ENCODE assay signal across 1 cellular context in the genomic region with DNA sequence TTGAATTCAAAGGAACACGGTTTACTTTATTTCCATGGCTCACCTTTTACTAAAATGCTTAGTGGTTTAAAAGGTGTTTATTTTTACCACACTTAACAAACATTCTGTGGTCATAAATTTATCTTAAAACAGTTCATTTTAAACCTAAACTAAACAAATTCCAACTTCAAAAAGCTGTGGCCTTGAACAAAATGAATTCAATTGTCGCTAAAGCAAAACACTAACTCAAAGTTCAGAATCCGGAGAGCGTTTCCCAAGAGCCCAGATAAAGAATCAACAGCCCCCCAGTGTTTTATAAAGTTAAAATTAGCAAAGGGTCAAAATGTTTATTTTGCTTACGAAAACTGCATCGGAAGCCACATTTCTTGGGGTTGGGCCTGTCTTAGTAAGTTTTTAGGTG.
TF ChIP-seq lines count a peak whose summit lies in the region.

No MANE protein-coding gene starts in this region.

TF ChIP-seq in K562, 482 proteins besides CTCF, POLR2A, EP300 and RAD21 (continued from another document):
- TF ChIP-seq, protein P1, sequence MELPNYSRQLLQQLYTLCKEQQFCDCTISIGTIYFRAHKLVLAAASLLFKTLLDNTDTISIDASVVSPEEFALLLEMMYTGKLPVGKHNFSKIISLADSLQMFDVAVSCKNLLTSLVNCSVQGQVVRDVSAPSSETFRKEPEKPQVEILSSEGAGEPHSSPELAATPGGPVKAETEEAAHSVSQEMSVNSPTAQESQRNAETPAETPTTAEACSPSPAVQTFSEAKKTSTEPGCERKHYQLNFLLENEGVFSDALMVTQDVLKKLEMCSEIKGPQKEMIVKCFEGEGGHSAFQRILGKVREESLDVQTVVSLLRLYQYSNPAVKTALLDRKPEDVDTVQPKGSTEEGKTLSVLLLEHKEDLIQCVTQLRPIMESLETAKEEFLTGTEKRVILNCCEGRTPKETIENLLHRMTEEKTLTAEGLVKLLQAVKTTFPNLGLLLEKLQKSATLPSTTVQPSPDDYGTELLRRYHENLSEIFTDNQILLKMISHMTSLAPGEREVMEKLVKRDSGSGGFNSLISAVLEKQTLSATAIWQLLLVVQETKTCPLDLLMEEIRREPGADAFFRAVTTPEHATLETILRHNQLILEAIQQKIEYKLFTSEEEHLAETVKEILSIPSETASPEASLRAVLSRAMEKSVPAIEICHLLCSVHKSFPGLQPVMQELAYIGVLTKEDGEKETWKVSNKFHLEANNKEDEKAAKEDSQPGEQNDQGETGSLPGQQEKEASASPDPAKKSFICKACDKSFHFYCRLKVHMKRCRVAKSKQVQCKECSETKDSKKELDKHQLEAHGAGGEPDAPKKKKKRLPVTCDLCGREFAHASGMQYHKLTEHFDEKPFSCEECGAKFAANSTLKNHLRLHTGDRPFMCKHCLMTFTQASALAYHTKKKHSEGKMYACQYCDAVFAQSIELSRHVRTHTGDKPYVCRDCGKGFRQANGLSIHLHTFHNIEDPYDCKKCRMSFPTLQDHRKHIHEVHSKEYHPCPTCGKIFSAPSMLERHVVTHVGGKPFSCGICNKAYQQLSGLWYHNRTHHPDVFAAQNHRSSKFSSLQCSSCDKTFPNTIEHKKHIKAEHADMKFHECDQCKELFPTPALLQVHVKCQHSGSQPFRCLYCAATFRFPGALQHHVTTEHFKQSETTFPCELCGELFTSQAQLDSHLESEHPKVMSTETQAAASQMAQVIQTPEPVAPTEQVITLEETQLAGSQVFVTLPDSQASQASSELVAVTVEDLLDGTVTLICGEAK (IDR thresholded peaks at IDR 0.05) = peak; percentile 11; the same call in 1 of the 2 replicates
- TF ChIP-seq, protein P1 (CRISPR knock-in tag; IDR thresholded peaks at IDR 0.05) = no peak
- 0 out of 2 replicates have a peak, but pooled peaks have one; percentile 14 for TF ChIP-seq NFRKB (IDR thresholded peaks at IDR 0.05; ENCODE audit: low read depth)
- TF ChIP-seq, protein P2, sequence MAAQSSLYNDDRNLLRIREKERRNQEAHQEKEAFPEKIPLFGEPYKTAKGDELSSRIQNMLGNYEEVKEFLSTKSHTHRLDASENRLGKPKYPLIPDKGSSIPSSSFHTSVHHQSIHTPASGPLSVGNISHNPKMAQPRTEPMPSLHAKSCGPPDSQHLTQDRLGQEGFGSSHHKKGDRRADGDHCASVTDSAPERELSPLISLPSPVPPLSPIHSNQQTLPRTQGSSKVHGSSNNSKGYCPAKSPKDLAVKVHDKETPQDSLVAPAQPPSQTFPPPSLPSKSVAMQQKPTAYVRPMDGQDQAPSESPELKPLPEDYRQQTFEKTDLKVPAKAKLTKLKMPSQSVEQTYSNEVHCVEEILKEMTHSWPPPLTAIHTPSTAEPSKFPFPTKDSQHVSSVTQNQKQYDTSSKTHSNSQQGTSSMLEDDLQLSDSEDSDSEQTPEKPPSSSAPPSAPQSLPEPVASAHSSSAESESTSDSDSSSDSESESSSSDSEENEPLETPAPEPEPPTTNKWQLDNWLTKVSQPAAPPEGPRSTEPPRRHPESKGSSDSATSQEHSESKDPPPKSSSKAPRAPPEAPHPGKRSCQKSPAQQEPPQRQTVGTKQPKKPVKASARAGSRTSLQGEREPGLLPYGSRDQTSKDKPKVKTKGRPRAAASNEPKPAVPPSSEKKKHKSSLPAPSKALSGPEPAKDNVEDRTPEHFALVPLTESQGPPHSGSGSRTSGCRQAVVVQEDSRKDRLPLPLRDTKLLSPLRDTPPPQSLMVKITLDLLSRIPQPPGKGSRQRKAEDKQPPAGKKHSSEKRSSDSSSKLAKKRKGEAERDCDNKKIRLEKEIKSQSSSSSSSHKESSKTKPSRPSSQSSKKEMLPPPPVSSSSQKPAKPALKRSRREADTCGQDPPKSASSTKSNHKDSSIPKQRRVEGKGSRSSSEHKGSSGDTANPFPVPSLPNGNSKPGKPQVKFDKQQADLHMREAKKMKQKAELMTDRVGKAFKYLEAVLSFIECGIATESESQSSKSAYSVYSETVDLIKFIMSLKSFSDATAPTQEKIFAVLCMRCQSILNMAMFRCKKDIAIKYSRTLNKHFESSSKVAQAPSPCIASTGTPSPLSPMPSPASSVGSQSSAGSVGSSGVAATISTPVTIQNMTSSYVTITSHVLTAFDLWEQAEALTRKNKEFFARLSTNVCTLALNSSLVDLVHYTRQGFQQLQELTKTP (IDR thresholded peaks at IDR 0.05; ENCODE audit: low read depth in 1 of 2, partially characterized antibody in 2 of 2) = peak in 1 of 2 experiments; percentile 10
- peak; percentile 12 for TF ChIP-seq KDM5B (IDR thresholded peaks at IDR 0.05; ENCODE audit: insufficient replicate concordance, low read depth, low read length)
- peak; percentile 40 for TF ChIP-seq ZNF507 (tag; conservative IDR thresholded peaks at IDR 0.05)
- TF ChIP-seq ZNF140 (CRISPR knock-in tag; IDR thresholded peaks at IDR 0.05) = no peak
- TF ChIP-seq, protein P3, sequence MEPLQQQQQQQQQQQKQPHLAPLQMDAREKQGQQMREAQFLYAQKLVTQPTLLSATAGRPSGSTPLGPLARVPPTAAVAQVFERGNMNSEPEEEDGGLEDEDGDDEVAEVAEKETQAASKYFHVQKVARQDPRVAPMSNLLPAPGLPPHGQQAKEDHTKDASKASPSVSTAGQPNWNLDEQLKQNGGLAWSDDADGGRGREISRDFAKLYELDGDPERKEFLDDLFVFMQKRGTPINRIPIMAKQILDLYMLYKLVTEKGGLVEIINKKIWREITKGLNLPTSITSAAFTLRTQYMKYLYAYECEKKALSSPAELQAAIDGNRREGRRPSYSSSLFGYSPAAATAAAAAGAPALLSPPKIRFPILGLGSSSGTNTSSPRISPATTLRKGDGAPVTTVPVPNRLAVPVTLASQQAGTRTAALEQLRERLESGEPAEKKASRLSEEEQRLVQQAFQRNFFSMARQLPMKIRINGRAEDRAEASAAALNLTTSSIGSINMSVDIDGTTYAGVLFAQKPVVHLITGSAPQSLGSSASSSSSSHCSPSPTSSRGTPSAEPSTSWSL (CRISPR knock-in tag; IDR thresholded peaks at IDR 0.05; ENCODE audit: borderline replicate concordance) = no peak
- TF ChIP-seq MBD2 (IDR thresholded peaks at IDR 0.05; ENCODE audit: borderline replicate concordance, low read depth) = no peak
- TF ChIP-seq SRSF1 (IDR thresholded peaks at IDR 0.05; ENCODE audit: low read depth, low read length) = no peak
- no peak for TF ChIP-seq SUPT5H (IDR thresholded peaks at IDR 0.05)
- no peak for TF ChIP-seq HDAC8 (tag; IDR thresholded peaks at IDR 0.05)
